8 cellular contexts compared by ENCODE assay signal in the genomic region with DNA sequence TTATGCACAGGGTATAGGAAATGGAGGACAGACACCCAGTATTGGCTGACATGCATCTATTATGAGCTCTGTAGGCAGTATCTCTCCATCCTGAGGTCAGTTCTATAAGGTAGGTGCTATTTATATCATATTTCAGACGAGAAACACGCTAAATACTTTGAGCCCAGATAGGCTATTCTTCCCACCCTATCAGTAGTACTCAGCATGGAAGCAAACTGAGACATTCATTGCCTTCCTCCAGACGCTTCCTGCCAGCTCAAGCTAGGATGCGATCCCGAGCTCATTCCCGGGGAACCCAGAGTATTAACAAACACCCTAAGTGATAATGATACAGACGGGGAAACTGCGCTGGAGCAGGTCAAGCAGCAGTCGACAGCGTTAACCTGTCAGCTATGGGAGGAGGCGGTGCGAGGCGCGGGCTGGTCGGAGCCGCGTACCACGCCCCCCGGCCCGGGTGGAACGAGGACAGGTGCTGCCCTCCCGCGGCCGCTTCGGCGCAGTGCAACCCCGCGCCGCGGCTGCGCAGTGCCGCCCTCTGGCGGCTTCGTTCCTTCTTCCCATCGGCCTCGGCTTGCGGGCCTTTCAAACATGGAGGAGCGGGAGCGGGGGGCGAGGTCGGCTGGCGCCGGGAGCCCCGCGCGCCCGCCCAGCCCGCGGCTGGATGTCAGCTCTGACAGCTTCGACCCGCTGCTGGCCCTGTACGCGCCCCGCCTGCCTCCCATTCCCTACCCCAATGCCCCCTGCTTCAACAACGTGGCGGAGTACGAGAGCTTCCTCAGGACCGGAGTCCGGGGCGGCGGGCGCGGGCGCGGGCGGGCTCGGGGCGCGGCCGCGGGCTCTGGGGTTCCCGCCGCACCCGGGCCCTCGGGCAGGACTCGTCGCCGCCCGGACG. TPM values are rescaled to one million over a fixed set of nuclear protein-coding genes. Genes with fewer than 3 reads are reported as not detected.
DNase-seq lines count a peak whose midpoint lies in the region; TF ChIP-seq lines count a peak whose summit lies in the region.

A gene (plus strand): TSS at position 550 of the 892 bp plus-strand sequence. CDS start 39 bp downstream, at position 589.

- H3K4me1 ChIP-seq in neuron (ENCODE audit: insufficient read depth, low read length): peaks cover 18% of the 10 kb centered on the region

- DNase-seq in GDM1 (lab: John Stamatoyannopoulos, UW) (peak; percentile 81), H4 (ENCODE audit: low spot score) (peak; percentile 71), LHCN-M2 (ENCODE audit: low read depth) (peak; percentile 71), RWPE1 (ENCODE audit: low spot score) (peak; percentile 98), foreskin fibroblast (peak; percentile 75 to 94), stromal cell of bone marrow (ENCODE audit: low read depth) (peak; percentile 51)
- peak; percentile 97 for DNase-seq in activated effector memory CD4-positive, alpha-beta T cell treated with anti-CD3 and anti-CD28 coated beads, Interleukin-2, amount 50 U/mL, for 16 hours

- POLR2A ChIA-PET in RWPE1 (lab: Yijun Ruan, JAX; ENCODE audit: low non-redundant PET): interaction anchor here (0.9 kb wide), 1 partner anchor 12 kb away, joined by 4 read pairs; a partner anchor contains a TSS

- CTCF ChIA-PET in RWPE1 (lab: Yijun Ruan, JAX): interaction anchor here (0.5 to 2.2 kb wide), 50 partner anchors 9 to 1364 kb away, joined by 3 to 15 read pairs (median 4); a partner anchor contains a TSS

- no peaks in the 10 kb centered on the region for H3K9me3 ChIP-seq in neuron (ENCODE audit: low read length)

- peak within 1 kb of the TSS; percentile 51 to 78 for H3K4me3 ChIP-seq in foreskin fibroblast (ENCODE audit: low read depth in 1 of 2, low read length in 2 of 2)
- H3K4me3 ChIP-seq in neuron (ENCODE audit: low read length): peak within 1 kb of the TSS; percentile 62

- no peaks in the 10 kb centered on the region for H3K27me3 ChIP-seq in neuron (ENCODE audit: insufficient read depth, low read length)

- peak within 1 kb of the TSS; percentile 64 for H3K27ac ChIP-seq in RWPE1

- peaks cover 5% of the 10 kb centered on the region for H3K36me3 ChIP-seq in neuron (ENCODE audit: insufficient read depth, low read length)

- peak; percentile 100 for TF ChIP-seq CTCF in RWPE1 (conservative IDR thresholded peaks at IDR 0.05; ENCODE audit: low read depth)
- peak; percentile 99 for TF ChIP-seq CTCF in foreskin fibroblast (IDR thresholded peaks at IDR 0.05; ENCODE audit: low read depth, low read length)

- peak within 1 kb of the TSS; percentile 84 for H2AFZ ChIP-seq in neuron (ENCODE audit: low read depth, low read length)

RNA-seq across cellular contexts. Expression of the gene that starts here (rescaled TPM):
- total RNA-seq in H4 (2014; rRNA removed; shearing (Covaris generic)): 2.0 and 2.4 TPM in 2 replicates
- total RNA-seq in LHCN-M2 (2014; rRNA removed): 5.6 and 5.9 TPM in 2 replicates
- polyA plus RNA-seq in LHCN-M2 (2012): 1.6 TPM

Comparison
In these comparisons a context has a peak if more than half of its experiments do, and no peak if none do; other contexts are left out.
1. Peak in every context shown above with its lines: DNase-seq, H3K4me3 ChIP-seq and H3K27ac ChIP-seq.